Comparison of ENCODE assay signal across 29 cellular contexts in genomic region chr10:133458710-133459453, GRCh38. TPM values are rescaled to one million over a fixed set of nuclear protein-coding genes. Genes with fewer than 3 reads are reported as not detected.
DNase-seq lines count a peak whose midpoint lies in the region; ATAC-seq lines count a peak whose summit lies in the region.
"Had no signal": no experiment of that assay in that cellular context is flagged by ENCODE, and none has a peak within 500 bp of the region (broad histone marks: within the 10 kb centered on the region; RNA-seq: fewer than 3 reads in every experiment).

No MANE protein-coding gene starts in this region.

- no peak overlapping the region for H3K27ac ChIP-seq in mesenchymal stem cell (ENCODE audit: low read length, poor library complexity, severe bottlenecking)
- H3K27ac ChIP-seq: A549, foreskin keratinocyte, PC-9, skin epidermis, thoracic aorta had no signal

- H3K27ac Mint-ChIP-seq in T-helper 17 cell, result no peak overlapping the region
- H3K27ac Mint-ChIP-seq: activated naive CD8-positive, alpha-beta T cell treated with anti-CD3 and anti-CD28 coated beads for 36 hours; CD4-positive, alpha-beta memory T cell; endodermal cell; H9; naive thymus-derived CD8-positive, alpha-beta T cell had no signal

- no peak overlapping the region for H3K23ac ChIP-seq in mesenchymal stem cell (ENCODE audit: low read length in 2 of 2)

- H2BK120ac ChIP-seq in mesenchymal stem cell (ENCODE audit: low read depth, low read length), result no peak overlapping the region

- peak; percentile 58 for DNase-seq in Right ventricle myocardium inferior (ENCODE audit: missing footprints)
- DNase-seq in left cardiac atrium, result no peak
- peak; percentile 13 for DNase-seq in astrocyte of the hippocampus (ENCODE audit: low read depth, low spot score)
- no peak for DNase-seq in mesenchymal stem cell
- peak; percentile 3 for DNase-seq in stromal cell of bone marrow (ENCODE audit: low read depth)
- no peak for DNase-seq in T-helper 17 cell
- no peak for DNase-seq in NCI-H524 treated with DMSO at 0.1 percent for 48 hours (lab: John Stamatoyannopoulos, UW)
- DNase-seq: activated CD8-positive, alpha-beta memory T cell treated with anti-CD3 and anti-CD28 coated beads for 24 hours; activated gamma-delta T cell; activated naive CD8-positive, alpha-beta T cell treated with anti-CD3 and anti-CD28 coated beads for 36 hours; CD4-positive, alpha-beta memory T cell; central memory CD4-positive, alpha-beta T cell; endodermal cell; foreskin keratinocyte; naive thymus-derived CD8-positive, alpha-beta T cell; NCI-H1417 treated with DMSO at 0.1 percent for 48 hours; NCI-H2081; NCI-H2227 treated with DMSO at 0.1 percent for 48 hours; NCI-H69; PC-9; SHP77; stimulated activated naive CD4-positive, alpha-beta T cell had no signal

- H3K14ac ChIP-seq in mesenchymal stem cell (ENCODE audit: low read length in 2 of 2), result no peak overlapping the region

- no peak overlapping the region for H2BK12ac ChIP-seq in mesenchymal stem cell (ENCODE audit: low read length in 2 of 2)

- H3K4ac ChIP-seq in mesenchymal stem cell (ENCODE audit: low read depth in 1 of 2, low read length in 2 of 2), result no peak overlapping the region

- H3K9me3 ChIP-seq in mesenchymal stem cell (ENCODE audit: control insufficient read depth, low read length), result no peaks in the 10 kb centered on the region
- H3K9me3 ChIP-seq in T-helper 17 cell (ENCODE audit: control insufficient read depth, low read length, poor library complexity, severe bottlenecking), result no peaks in the 10 kb centered on the region
- H3K9me3 ChIP-seq: A549, thoracic aorta had no signal

- intact Hi-C loops in Right ventricle myocardium inferior (cut with DNase I) (no loop called here), left cardiac atrium (cut with DNase I) (no loop called here)

- H3K27me3 ChIP-seq in mesenchymal stem cell (ENCODE audit: control insufficient read depth in 1 of 2, insufficient read depth in 1 of 2, low read length in 2 of 2), result no peaks in the 10 kb centered on the region
- H3K27me3 ChIP-seq: foreskin keratinocyte had no signal

- H2BK5ac ChIP-seq in mesenchymal stem cell (ENCODE audit: low read depth, low read length, poor library complexity, severe bottlenecking), result no peak overlapping the region

- no peak overlapping the region for H2BK15ac ChIP-seq in mesenchymal stem cell (ENCODE audit: low read depth, poor library complexity, severe bottlenecking)

- H3K4me3 Mint-ChIP-seq in T-helper 17 cell, result no peak overlapping the region
- H3K4me3 Mint-ChIP-seq: activated naive CD8-positive, alpha-beta T cell treated with anti-CD3 and anti-CD28 coated beads for 36 hours; CD4-positive, alpha-beta memory T cell; endodermal cell; H9; naive thymus-derived CD8-positive, alpha-beta T cell had no signal

- WGBS in mesenchymal stem cell, result 87% methylated on average over 21 of the region's 21 CpGs

- H3K4me1 Mint-ChIP-seq in T-helper 17 cell, result peaks cover 30% of the 10 kb centered on the region
- H3K4me1 Mint-ChIP-seq: activated naive CD8-positive, alpha-beta T cell treated with anti-CD3 and anti-CD28 coated beads for 36 hours; endodermal cell; H9; naive thymus-derived CD8-positive, alpha-beta T cell had no signal

- H3K36me3 ChIP-seq in mesenchymal stem cell (ENCODE audit: control insufficient read depth in 1 of 2, insufficient read depth in 2 of 2, low read depth in 1 of 2, low read length in 2 of 2), result peaks cover 2 to 33% of the 10 kb centered on the region in 2 experiments
- H3K36me3 ChIP-seq: thoracic aorta had no signal

- H4K91ac ChIP-seq in mesenchymal stem cell (ENCODE audit: low read length), result no peak overlapping the region

- H3K4me1 ChIP-seq in mesenchymal stem cell (ENCODE audit: control insufficient read depth, insufficient read depth, low read depth, low read length), result no peaks in the 10 kb centered on the region
- H3K4me1 ChIP-seq: A549, foreskin keratinocyte had no signal

- no peaks in the 10 kb centered on the region for H3K79me1 ChIP-seq in mesenchymal stem cell (replicated peaks; ENCODE audit: low read length, poor library complexity, severe bottlenecking)

- no peaks in the 10 kb centered on the region for H3K27me3 Mint-ChIP-seq in T-helper 17 cell
- H3K27me3 Mint-ChIP-seq: activated naive CD8-positive, alpha-beta T cell treated with anti-CD3 and anti-CD28 coated beads for 36 hours; CD4-positive, alpha-beta memory T cell; naive thymus-derived CD8-positive, alpha-beta T cell had no signal

- no peak overlapping the region for H3K4me2 ChIP-seq in mesenchymal stem cell (ENCODE audit: low read length, poor library complexity, severe bottlenecking)
- H3K4me2 ChIP-seq: A549, PC-9 had no signal

- no peak overlapping the region for H3K4me3 ChIP-seq in mesenchymal stem cell (ENCODE audit: insufficient read depth in 1 of 2, low read depth in 1 of 2, low read length in 2 of 2)
- H3K4me3 ChIP-seq: A549, PC-9, skin epidermis, thoracic aorta had no signal

- H3K9ac ChIP-seq in mesenchymal stem cell (ENCODE audit: low read length), result no peak overlapping the region

- H3K18ac ChIP-seq in mesenchymal stem cell (ENCODE audit: low read depth in 1 of 2, low read length in 2 of 2), result no peak overlapping the region

- H2AK5ac ChIP-seq in mesenchymal stem cell (ENCODE audit: low read length, severe bottlenecking), result no peak overlapping the region

- no peak overlapping the region for H2AFZ ChIP-seq in mesenchymal stem cell (ENCODE audit: low read depth, low read length)
- H2AFZ ChIP-seq: PC-9 had no signal

- peak overlapping the region; percentile 19 for H4K8ac ChIP-seq in mesenchymal stem cell (ENCODE audit: low read length)

- H3K36me3 Mint-ChIP-seq in T-helper 17 cell (ENCODE audit: low read depth), result peaks cover 7% of the 10 kb centered on the region
- H3K36me3 Mint-ChIP-seq: activated naive CD8-positive, alpha-beta T cell treated with anti-CD3 and anti-CD28 coated beads for 36 hours had no signal

- no peak for ATAC-seq in Right ventricle myocardium inferior
- ATAC-seq in left cardiac atrium, result no peak
- ATAC-seq in T-helper 17 cell, result no peak
- ATAC-seq in HG03135 (IDR thresholded peaks at IDR 0.05; ENCODE audit: unreplicated experiment), result no peak
- ATAC-seq: foreskin keratinocyte; naive thymus-derived CD8-positive, alpha-beta T cell had no signal

RNA-seq across cellular contexts. Expression of gene SCART1, which starts 5.1 kb away (rescaled TPM):
- total RNA-seq in Right ventricle myocardium inferior, result 0.30 TPM
- under 1 TPM; 0.27 to 0.94 TPM for total RNA-seq in left cardiac atrium
- polyA plus RNA-seq in mesenchymal stem cell (2013, experiment 1 of 2), result 0.47 TPM
- 0.58 TPM for polyA plus RNA-seq in mesenchymal stem cell (2013, experiment 2 of 2)
- total RNA-seq in T-helper 17 cell, result 10 to 100 TPM; 20.6 to 38.6 TPM

RNA-seq across cellular contexts. Expression of gene SPRN, which starts 34.5 kb away (rescaled TPM):
- total RNA-seq in Right ventricle myocardium inferior, result not detected
- total RNA-seq in left cardiac atrium, result not detected
- 0.17 TPM for polyA plus RNA-seq in mesenchymal stem cell (2013, experiment 1 of 2)
- 0.19 TPM for polyA plus RNA-seq in mesenchymal stem cell (2013, experiment 2 of 2)
- not detected for total RNA-seq in T-helper 17 cell
- total RNA-seq: activated naive CD8-positive, alpha-beta T cell treated with anti-CD3 and anti-CD28 coated beads for 36 hours; CD4-positive, alpha-beta memory T cell; foreskin keratinocyte; naive thymus-derived CD8-positive, alpha-beta T cell; omental fat pad; PC-9; T-helper 2 cell treated with Interferon-gamma antibody and Interleukin-4, amounts not matched to agents 100 ng/mL and 5 ng/mL, for 36 hours; thoracic aorta had no signal
- polyA plus RNA-seq: foreskin keratinocyte had no signal

Comparison
In these comparisons a context has a peak if more than half of its experiments do, and no peak if none do; other contexts are left out.
1. DNase-seq: peak in Right ventricle myocardium inferior (single experiment), astrocyte of the hippocampus (single experiment) and stromal cell of bone marrow (single experiment); none in left cardiac atrium (single experiment), mesenchymal stem cell (single experiment), T-helper 17 cell (0 of 3) and NCI-H524 treated with DMSO at 0.1 percent for 48 hours (single experiment).
2. RNA of gene SCART1, which starts 5.1 kb away (total RNA-seq): 20.6 to 38.6 TPM in T-helper 17 cell; 0.27 to 0.94 TPM in left cardiac atrium and 0.30 TPM in Right ventricle myocardium inferior (single experiment); every median in the first group is over 10 times any median in the second.